In genomic region chr10:101063548-101064414, GRCh38 we compare ENCODE assay signal across 1 cellular context.
TF ChIP-seq lines count a peak whose summit lies in the region.

No MANE protein-coding gene starts in this region.

TF ChIP-seq in WTC11, 78 proteins besides CTCF, POLR2A, EP300 and RAD21 (continued from another document):
- TF ChIP-seq USF1 (CRISPR knock-in tag; IDR thresholded peaks at IDR 0.05) (no peak), MYBL2 (CRISPR knock-in tag; IDR thresholded peaks at IDR 0.05) (no peak), EMX1 (CRISPR knock-in tag; IDR thresholded peaks at IDR 0.05) (no peak), AFF4 (CRISPR knock-in tag; IDR thresholded peaks at IDR 0.05; ENCODE audit: borderline replicate concordance) (no peak), TEAD4 (CRISPR knock-in tag; IDR thresholded peaks at IDR 0.05) (no peak), STAT6 (CRISPR knock-in tag; conservative IDR thresholded peaks at IDR 0.05; ENCODE audit: low read depth) (no peak)
TF ChIP-seq in WTC11: peak in this region for 0.
